ENCODE assay signal across 8 cellular contexts in the genomic region with DNA sequence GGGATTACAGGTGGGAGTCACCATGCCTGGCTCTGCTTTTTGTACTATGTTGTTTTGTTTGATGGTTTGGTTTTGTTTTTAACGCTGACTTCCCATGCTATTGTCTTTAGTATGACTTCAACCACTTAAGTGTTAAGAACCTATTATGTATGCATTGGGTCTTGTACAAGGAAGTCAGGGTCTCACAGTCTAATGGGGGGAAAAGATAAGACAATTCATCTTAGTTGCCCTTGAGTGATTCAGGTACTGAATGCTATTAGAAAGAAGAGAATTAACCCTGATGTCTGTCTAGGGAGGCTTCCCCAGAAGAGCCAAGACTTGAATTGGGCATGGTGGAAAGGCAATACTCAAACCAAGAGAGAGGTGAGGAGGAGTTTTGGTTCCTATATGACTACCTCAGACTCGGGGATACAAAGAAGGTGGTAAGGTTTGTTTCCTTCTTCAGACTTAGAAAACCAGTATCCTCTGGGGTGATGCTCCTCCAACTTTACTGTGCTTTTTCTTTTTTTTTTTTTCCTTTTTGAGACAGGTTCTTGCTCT.
DNase-seq lines count a peak whose midpoint lies in the region; ATAC-seq lines count a peak whose summit lies in the region.
"Had no signal": no experiment of that assay in that cellular context is flagged by ENCODE, and none has a peak within 500 bp of the region (broad histone marks: within the 10 kb centered on the region; RNA-seq: fewer than 3 reads in every experiment).

No MANE protein-coding gene starts in this region.

- peak overlapping the region in 2 of 5 donors; percentile 23 to 44 for H3K4me3 Mint-ChIP-seq in immature natural killer cell

- peak; percentile 87 for ATAC-seq in GM18520 (IDR thresholded peaks at IDR 0.05; ENCODE audit: unreplicated experiment)
- ATAC-seq in GM21360 (IDR thresholded peaks at IDR 0.05; ENCODE audit: unreplicated experiment), result peak; percentile 54
- ATAC-seq in HG03159 (IDR thresholded peaks at IDR 0.05; ENCODE audit: unreplicated experiment), result peak; percentile 75

- H3K9me3 Mint-ChIP-seq in immature natural killer cell, result no peaks in the 10 kb centered on the region

- H3K4me1 Mint-ChIP-seq in immature natural killer cell, result peaks cover 68 to 73% of the 10 kb centered on the region in 2 donors

- DNase-seq in immature natural killer cell (no peak), SHP77 (lab: John Stamatoyannopoulos, UW) (no peak), HPDE6-E6E7 (ENCODE audit: extremely low spot score) (no peak), SKM-1 treated with dmso at 0.1 percent for 144 hours (lab: John Stamatoyannopoulos, UW; ENCODE audit: unreplicated experiment) (no peak)
- DNase-seq: aorta had no signal

- peaks cover 0 to 4% (median 0%) of the 10 kb centered on the region in 3 donors for H3K36me3 Mint-ChIP-seq in immature natural killer cell

- peak overlapping the region; percentile 5 to 76 (median 40) for H3K27ac Mint-ChIP-seq in immature natural killer cell

- peaks cover 3 to 5% (median 4%) of the 10 kb centered on the region in 3 donors for H3K27me3 Mint-ChIP-seq in immature natural killer cell (ENCODE audit: low read depth in 3 of 3)
